23 cellular contexts compared by ENCODE assay signal in the genomic region with DNA sequence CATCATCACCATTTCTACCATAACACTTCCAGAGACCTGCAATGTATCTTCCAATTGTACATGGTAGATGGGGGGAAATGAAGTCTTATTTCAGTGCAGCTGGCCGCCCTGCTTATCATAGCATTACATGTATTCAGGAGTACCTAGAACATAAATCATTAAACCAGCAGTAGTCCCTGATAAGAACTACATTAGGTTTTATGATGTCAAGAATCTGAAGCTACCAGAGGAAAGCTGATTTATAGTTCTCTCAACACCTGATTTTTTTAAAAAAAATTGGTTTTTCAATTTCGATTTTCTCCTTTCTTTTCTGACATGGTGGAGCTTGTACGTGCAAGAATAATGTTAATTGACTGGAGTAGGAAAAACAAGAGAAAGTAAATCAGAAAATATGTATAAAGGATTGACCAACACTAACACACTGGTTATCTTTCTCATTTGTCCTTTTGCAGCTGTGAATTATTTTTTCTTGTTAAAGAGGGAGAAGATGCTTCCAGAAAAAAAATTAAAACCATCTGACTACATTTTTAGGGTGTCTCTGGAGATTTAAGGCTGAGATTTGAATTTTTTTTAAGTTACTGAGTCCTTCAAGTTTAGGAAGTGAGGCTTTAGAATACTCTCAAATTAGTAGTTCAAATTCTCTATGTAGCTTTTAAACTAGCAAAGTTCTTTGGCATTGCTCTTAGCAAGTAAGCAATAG. TPM values are rescaled to one million over a fixed set of nuclear protein-coding genes. Genes with fewer than 3 reads are reported as not detected.
DNase-seq lines count a peak whose midpoint lies in the region; ATAC-seq, FAIRE-seq and TF ChIP-seq lines count a peak whose summit lies in the region.
"Had no signal": no experiment of that assay in that cellular context is flagged by ENCODE, and none has a peak within 500 bp of the region (broad histone marks: within the 10 kb centered on the region; RNA-seq: fewer than 3 reads in every experiment).

No MANE protein-coding gene starts in this region.

- ATAC-seq in HG02588 (IDR thresholded peaks at IDR 0.05; ENCODE audit: unreplicated experiment) (no peak), foreskin keratinocyte (no peak)
- ATAC-seq: HCT116, Right ventricle myocardium inferior had no signal

- H3K27me3 ChIP-seq in small intestine (ENCODE audit: control insufficient read depth in 2 of 2, insufficient read depth in 2 of 2, low read length in 2 of 2) (no peaks in the 10 kb centered on the region), foreskin keratinocyte (no peaks in the 10 kb centered on the region)

- H3K9me3 ChIP-seq in small intestine (ENCODE audit: control insufficient read depth, low read depth): no peaks in the 10 kb centered on the region
- H3K9me3 ChIP-seq: SJSA1 had no signal

- TF ChIP-seq CTCF in foreskin keratinocyte (conservative IDR thresholded peaks at IDR 0.05): no peak

- H3K4me1 ChIP-seq in small intestine (ENCODE audit: control insufficient read depth in 2 of 2, insufficient read depth in 1 of 2, low read depth in 1 of 2, low read length in 1 of 2): no peaks in the 10 kb centered on the region
- no peaks in the 10 kb centered on the region for H3K4me1 ChIP-seq in foreskin keratinocyte
- H3K4me1 ChIP-seq: SJSA1 had no signal

- H3K4me3 ChIP-seq in small intestine (ENCODE audit: low read depth in 1 of 2, low read length in 2 of 2): no peak overlapping the region
- H3K4me3 ChIP-seq: PC-9, SJSA1 had no signal

- FAIRE-seq in small intestine (lab: Jason Lieb, UNC): no peak
- FAIRE-seq: GM19239, H1 had no signal

- H3K27ac ChIP-seq in small intestine (ENCODE audit: low read depth in 1 of 2, low read length in 1 of 2) (no peak overlapping the region), foreskin keratinocyte (no peak overlapping the region)
- H3K27ac ChIP-seq: PC-9, SJSA1 had no signal

- DNase-seq in GM03348 (ENCODE audit: low spot score) (peak; percentile 21), OCI-M1 (lab: John Stamatoyannopoulos, UW) (peak; percentile 52), fibroblast of gingiva (ENCODE audit: low read depth) (peak; percentile 59), small intestine (peak; percentile 2), D341Med (ENCODE audit: low spot score) (no peak), foreskin keratinocyte (no peak)
- DNase-seq: Calu3, DMS153, DND-41, Kasumi-1, NCI-H1105 treated with DMSO at 0.1 percent for 48 hours, NCI-H146, NCI-H1930, NCI-H2107, NCI-H524, NCI-H774, PC-9 had no signal

- 25 to 61% (median 42%) methylated on average over 3 of the region's 3 CpGs for WGBS in small intestine, 3 donors

- no peaks in the 10 kb centered on the region for H3K36me3 ChIP-seq in small intestine (ENCODE audit: control insufficient read depth in 2 of 2, insufficient read depth in 2 of 2, low read length in 2 of 2)
- H3K36me3 ChIP-seq: SJSA1 had no signal

RNA-seq across cellular contexts. Expression of a gene that starts 59.1 kb away (rescaled TPM):
- polyA plus RNA-seq in small intestine (10 to 100 TPM in 1 of 3 donors, 1 to 10 TPM in 2; 4.9 to 13.9 (median 6.5) TPM), foreskin keratinocyte (9.5 and 10.0 TPM in 2 replicates)
- 16.7 and 17.4 TPM in 2 replicates for total RNA-seq in foreskin keratinocyte

Comparison
In these comparisons a context has a peak if more than half of its experiments do, and no peak if none do; other contexts are left out.
1. DNase-seq: peak in GM03348 (single experiment), OCI-M1 (single experiment), fibroblast of gingiva (single experiment) and small intestine (single experiment); none in D341Med (single experiment) and foreskin keratinocyte (0 of 2).